ENCODE assay signal across 8 cellular contexts in genomic region chr5:104538835-104539234, GRCh38.
"Had no signal": no experiment of that assay in that cellular context is flagged by ENCODE, and none has a peak within 500 bp of the region (broad histone marks: within the 10 kb centered on the region; RNA-seq: fewer than 3 reads in every experiment).

No MANE protein-coding gene starts in this region.

- H3K36me3 Mint-ChIP-seq: IgD-negative memory B cell had no signal

- H3K4me2 ChIP-seq: GM23338 had no signal

- ATAC-seq: GM23338, HepG2 had no signal

- H3K4me3 Mint-ChIP-seq: GM23338, H9, HFFc6, IgD-negative memory B cell had no signal

- DNase-seq: H9, HCEC 1CT, HFFc6, KBM-7 had no signal

- H3K9me3 Mint-ChIP-seq: GM23338, H9 had no signal

- H3K4me3 ChIP-seq: GM23338 had no signal

- H3K27ac Mint-ChIP-seq: GM23338, H9, HFFc6, IgD-negative memory B cell had no signal

- H3K4me1 Mint-ChIP-seq: IgD-negative memory B cell had no signal

- H2AFZ ChIP-seq: GM23338 had no signal

- H3K27ac ChIP-seq: HL-60 had no signal

- H3K27me3 Mint-ChIP-seq: IgD-negative memory B cell had no signal
